In the genomic region with DNA sequence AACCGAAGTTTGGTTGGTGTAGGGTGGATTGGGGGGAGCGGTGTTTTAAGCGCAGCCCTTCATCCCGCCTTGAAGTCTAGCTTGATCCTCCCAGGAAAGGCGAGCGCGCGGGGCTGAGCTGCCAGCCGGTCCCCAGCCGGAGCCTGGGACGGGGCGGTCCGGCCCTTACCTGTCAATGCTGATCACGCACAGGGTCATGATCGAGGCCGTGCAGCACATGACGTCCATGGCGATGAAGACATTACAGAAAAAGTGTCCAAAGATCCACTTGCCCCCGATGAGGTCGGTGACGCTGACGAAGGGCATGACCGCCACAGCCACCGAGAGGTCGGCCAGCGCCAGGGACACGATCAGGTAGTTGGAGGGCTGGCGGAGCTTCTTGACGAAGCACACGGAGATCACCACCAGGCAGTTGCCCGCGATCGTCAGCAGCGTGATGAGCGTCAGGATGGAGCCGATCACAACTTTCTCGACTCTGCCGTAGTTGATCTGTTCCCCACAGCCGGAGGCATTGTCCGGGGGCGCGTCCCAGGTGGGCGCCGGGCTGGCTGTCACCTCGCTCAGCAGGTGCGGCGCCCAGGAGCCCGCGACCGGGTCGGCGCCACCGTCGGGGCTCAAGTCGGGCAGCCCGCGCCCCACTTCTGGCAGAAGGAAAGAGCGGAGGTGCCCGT, we compare ENCODE assay signal across 8 cellular contexts. TPM values are rescaled to one million over a fixed set of nuclear protein-coding genes. Genes with fewer than 3 reads are reported as not detected.
DNase-seq lines count a peak whose midpoint lies in the region; ATAC-seq, FAIRE-seq and TF ChIP-seq lines count a peak whose summit lies in the region.

No MANE protein-coding gene starts in this region.

- H3K23me2 ChIP-seq in H1 (ENCODE audit: low read depth, low read length): peaks cover 6% of the 10 kb centered on the region; the same call in 1 of the 2 replicates

- H3K9ac ChIP-seq in SK-N-SH (no peak overlapping the region), H1 (replicated peaks in 1 of 4; ENCODE audit: extremely low read depth in 1 of 4, low read depth in 3 of 4, low read length in 3 of 4) (peak overlapping the region in 2 of 4 experiments; percentile 29 to 39; a peak in 4 of 7 replicates), neural cell (ENCODE audit: low read length) (no peak overlapping the region)

- H3K36me3 ChIP-seq in SK-N-SH (replicated peaks in 1 of 2; ENCODE audit: control insufficient read depth in 1 of 2, insufficient read depth in 2 of 2, low read length in 1 of 2): no peaks in the 10 kb centered on the region
- peaks cover 0 to 2% (median 0%) of the 10 kb centered on the region in 4 experiments; a peak in 1 of 8 replicates for H3K36me3 ChIP-seq in H1 (ENCODE audit: control insufficient read depth in 2 of 4, insufficient read depth in 4 of 4, low read length in 3 of 4)
- H3K36me3 ChIP-seq in neural cell (ENCODE audit: insufficient read depth, low read length): no peaks in the 10 kb centered on the region

- H3K4me2 ChIP-seq in SK-N-SH (peak overlapping the region; percentile 61; the same call in 1 of the 2 replicates), H1 (ENCODE audit: insufficient read depth in 1 of 2, low read depth in 2 of 2, low read length in 2 of 2) (peak overlapping the region; percentile 76 to 87), neural cell (ENCODE audit: low read length) (no peak overlapping the region)

- no peaks in the 10 kb centered on the region for H3K79me2 ChIP-seq in SK-N-SH (ENCODE audit: insufficient read depth)
- H3K79me2 ChIP-seq in H1 (ENCODE audit: control insufficient read depth in 1 of 2, insufficient read depth in 2 of 2, low read length in 2 of 2): peaks cover 0 to 49% of the 10 kb centered on the region in 2 experiments; a peak in 3 of 4 replicates
- no peaks in the 10 kb centered on the region for H3K79me2 ChIP-seq in neural cell (replicated peaks; ENCODE audit: insufficient read depth, low read length)

- no peak overlapping the region for H2BK5ac ChIP-seq in H1 (ENCODE audit: low read depth, low read length)

- DNase-seq in SK-N-SH (no peak), RWPE1 (ENCODE audit: low spot score) (no peak), H1 (ENCODE audit: low read depth in 1 of 2, low spot score in 2 of 2) (peak in 1 of 2 experiments; percentile 67)

- no peak overlapping the region for H4K91ac ChIP-seq in H1 (replicated peaks; ENCODE audit: insufficient read length, low read length)

- H3K18ac ChIP-seq in H1 (ENCODE audit: extremely low read depth, low read length): no peak overlapping the region

- no peak for FAIRE-seq in H1 (lab: Jason Lieb, UNC)

- H4K5ac ChIP-seq in H1 (ENCODE audit: insufficient read length, low read depth, low read length): no peak overlapping the region

- H2BK15ac ChIP-seq in H1 (ENCODE audit: low read length): no peak overlapping the region

- no peaks in the 10 kb centered on the region for H3K9me2 ChIP-seq in SK-N-SH
- H3K9me2 ChIP-seq in neural cell (ENCODE audit: insufficient read depth, low read length): no peaks in the 10 kb centered on the region

- ATAC-seq in SK-N-SH treated with all-trans-retinoic acid at 6 μM for 48 hours (no peak), HG03139 (IDR thresholded peaks at IDR 0.05; ENCODE audit: unreplicated experiment) (no peak), HG03378 (IDR thresholded peaks at IDR 0.05; ENCODE audit: unreplicated experiment) (no peak), GM21526 (IDR thresholded peaks at IDR 0.05; ENCODE audit: low FRiP score, unreplicated experiment) (no peak)

- TF ChIP-seq RAD21 in SK-N-SH (IDR thresholded peaks at IDR 0.05; ENCODE audit: low read length) (no peak), H1 (IDR thresholded peaks at IDR 0.05 in 1 of 2, conservative IDR thresholded peaks at IDR 0.05 in 1 of 2; ENCODE audit: low read depth in 2 of 2, low read length in 2 of 2) (no peak), neural cell (conservative IDR thresholded peaks at IDR 0.05) (no peak)

- no peak overlapping the region for H3K14ac ChIP-seq in H1 (ENCODE audit: insufficient read length)

- H3K4me3 ChIP-seq in SK-N-SH (ENCODE audit: low read depth in 2 of 2, low read length in 1 of 2) (peak overlapping the region; percentile 52 to 61; a peak in 3 of 4 replicates), H1 (ENCODE audit: extremely low read depth in 1 of 4, insufficient read depth in 2 of 4, low read depth in 3 of 4, low read length in 4 of 4) (peak overlapping the region; percentile 46 to 93 (median 79)), neural cell (ENCODE audit: low read length) (peak overlapping the region; percentile 71)

- H2AFZ ChIP-seq in SK-N-SH (ENCODE audit: low read depth) (peak overlapping the region; percentile 84; the same call in 1 of the 2 replicates), H1 (ENCODE audit: low read length) (peak overlapping the region; percentile 64; the same call in 1 of the 2 replicates), neural cell (ENCODE audit: low read depth, low read length) (no peak overlapping the region)

- no peak overlapping the region for H2AK5ac ChIP-seq in H1 (ENCODE audit: low read depth, low read length)

- H3K23ac ChIP-seq in H1 (ENCODE audit: insufficient read length): no peak overlapping the region

- H4K20me1 ChIP-seq in SK-N-SH (ENCODE audit: insufficient read depth) (no peaks in the 10 kb centered on the region), H1 (replicated peaks in 1 of 2; ENCODE audit: control insufficient read depth in 1 of 2, insufficient read depth in 2 of 2, low read length in 2 of 2) (peaks cover 0 to 6% of the 10 kb centered on the region in 2 experiments), neural cell (ENCODE audit: insufficient read depth) (no peaks in the 10 kb centered on the region)

- no peaks in the 10 kb centered on the region for H3K79me1 ChIP-seq in H1 (ENCODE audit: low read depth, low read length)

- no peak overlapping the region for H3K56ac ChIP-seq in H1 (replicated peaks; ENCODE audit: insufficient read length, low read depth, low read length)

- H3K27ac ChIP-seq in SK-N-SH (ENCODE audit: low read depth in 2 of 2, low read length in 1 of 2) (no peak overlapping the region), RWPE1 (peak overlapping the region; percentile 87), H1 (ENCODE audit: low read depth, low read length) (no peak overlapping the region), neural cell (ENCODE audit: low read length) (no peak overlapping the region)

- H3K27me3 ChIP-seq in SK-N-SH (ENCODE audit: insufficient read depth) (peaks cover 22% of the 10 kb centered on the region), H1 (replicated peaks in 1 of 4; ENCODE audit: control insufficient read depth in 3 of 4, extremely low read depth in 1 of 4, insufficient read depth in 3 of 4, low read length in 3 of 4) (peaks cover 1 to 14% (median 8%) of the 10 kb centered on the region in 4 experiments; a peak in 6 of 7 replicates), neural cell (ENCODE audit: insufficient read depth, low read depth, low read length) (peaks cover 48% of the 10 kb centered on the region)

- H3K9me3 ChIP-seq in SK-N-SH: no peaks in the 10 kb centered on the region
- peaks cover 0 to 3% of the 10 kb centered on the region in 2 experiments; a peak in 1 of 4 replicates for H3K9me3 ChIP-seq in H1 (ENCODE audit: insufficient read depth in 2 of 2, low read depth in 1 of 2, low read length in 1 of 2)
- H3K9me3 ChIP-seq in neural cell (ENCODE audit: low read length): no peaks in the 10 kb centered on the region

- peak overlapping the region; percentile 28; the same call in 1 of the 2 replicates for H4K8ac ChIP-seq in H1 (ENCODE audit: extremely low read depth, insufficient read depth, low read length)

- WGBS in SK-N-SH (ENCODE audit: low lambda C conversion rate): 53% methylated on average over 16 of the region's 59 CpGs
- WGBS in H1 (ENCODE audit: extremely low coverage in 1 of 2, insufficient coverage in 1 of 2, insufficient read length in 1 of 2, insufficient replicate concordance in 2 of 2, low coverage in 1 of 2, low lambda C conversion rate in 2 of 2, missing lambda C conversion rate in 1 of 2), 2 experiments: 4% methylated on average over 59 of the region's 59 CpGs; no CpG with 5 or more reads in 1 of the 2 experiments

- POLR2A ChIA-PET in SK-N-SH (lab: Yijun Ruan, JAX): no interaction called here
- POLR2A ChIA-PET in RWPE1 (lab: Yijun Ruan, JAX; ENCODE audit: low non-redundant PET): no interaction called here
- POLR2A ChIA-PET in H1 (lab: Charles Lee; ENCODE audit: partially characterized antibody): interaction anchor here (1.2 to 1.3 kb wide), 2 partner anchors 15 to 44 kb away, joined by 3 to 5 read pairs; a partner anchor contains a TSS

- TF ChIP-seq EP300 in SK-N-SH (IDR thresholded peaks at IDR 0.05; ENCODE audit: borderline replicate concordance in 1 of 2, low read depth in 1 of 2, low read length in 1 of 2) (no peak), H1 (IDR thresholded peaks at IDR 0.05; ENCODE audit: borderline replicate concordance in 1 of 2, low read depth in 2 of 2, low read length in 2 of 2) (no peak), neural cell (conservative IDR thresholded peaks at IDR 0.05; ENCODE audit: poor library complexity, severe bottlenecking) (no peak)

- H2BK12ac ChIP-seq in H1 (ENCODE audit: low read depth, low read length): 0 out of 2 replicates have a peak overlapping the region, but pooled peaks have one; percentile 64

- CTCF ChIA-PET in SK-N-SH (lab: Yijun Ruan, JAX): interaction anchor here (0.6 to 1.3 kb wide), 3 partner anchors 12 to 349 kb away, joined by 3 read pairs; no protein-coding TSS in a partner anchor
- CTCF ChIA-PET in RWPE1 (lab: Yijun Ruan, JAX): interaction anchor here (0.6 to 2.2 kb wide), 7 partner anchors 10 to 922 kb away, joined by 3 to 10 read pairs (median 4); a partner anchor contains a TSS
- CTCF ChIA-PET in H1 (lab: Charles Lee; ENCODE audit: partially characterized antibody): interaction anchor here (0.5 to 2.9 kb wide), 16 partner anchors 9 to 112 kb away, joined by 3 to 24 read pairs (median 4); a partner anchor contains a TSS

- TF ChIP-seq POLR2A in H1 (IDR thresholded peaks at IDR 0.05; ENCODE audit: control extremely low read depth in 1 of 2, low read depth in 2 of 2, low read length in 2 of 2): no peak

- H2BK20ac ChIP-seq in H1 (ENCODE audit: low read length): no peak overlapping the region

- H3K4me1 ChIP-seq in SK-N-SH (ENCODE audit: control insufficient read depth in 1 of 2, insufficient read depth in 2 of 2, low read depth in 1 of 2, low read length in 1 of 2): peaks cover 2 to 8% of the 10 kb centered on the region in 2 experiments; a peak in 2 of 4 replicates
- peaks cover 0 to 9% (median 2%) of the 10 kb centered on the region in 4 experiments; a peak in 3 of 7 replicates for H3K4me1 ChIP-seq in H1 (replicated peaks in 1 of 4; ENCODE audit: control insufficient read depth in 3 of 4, insufficient read depth in 4 of 4, low read length in 3 of 4)

- H2BK120ac ChIP-seq in H1 (replicated peaks; ENCODE audit: low read depth, low read length): no peak overlapping the region

- H3F3A ChIP-seq in SK-N-SH (replicated peaks; ENCODE audit: insufficient read depth): peaks cover 19% of the 10 kb centered on the region
- H3F3A ChIP-seq in neural cell (ENCODE audit: insufficient read depth, low read length, poor library complexity, severe bottlenecking): no peaks in the 10 kb centered on the region

- no peak overlapping the region for H3K4ac ChIP-seq in H1 (replicated peaks; ENCODE audit: insufficient read length, low read depth, low read length)

- TF ChIP-seq CTCF in SK-N-SH (IDR thresholded peaks at IDR 0.05) (no peak), RWPE1 (conservative IDR thresholded peaks at IDR 0.05; ENCODE audit: low read depth) (no peak), H1 (IDR thresholded peaks at IDR 0.05; ENCODE audit: control extremely low read depth in 1 of 3, insufficient read depth in 1 of 3, low read depth in 1 of 3, low read length in 3 of 3) (no peak), neural cell (IDR thresholded peaks at IDR 0.05; ENCODE audit: poor library complexity, severe bottlenecking) (no peak)

RNA-seq across cellular contexts. Expression of a gene that starts 0.7 kb away (rescaled TPM):
- polyA plus RNA-seq in SK-N-SH (2012; rRNA removed) (0.16 and 0.24 TPM in 2 replicates), H1 (2011; rRNA removed) (11.5 and 22.9 TPM in 2 replicates), neural cell (0.82 and 0.95 TPM in 2 replicates)
- 0.19 and 0.28 TPM in 2 replicates for polyA plus RNA-seq in SK-N-SH (2012; cell fraction: cytosol; rRNA removed)
- 0.10 and 0.15 TPM in 2 replicates for polyA plus RNA-seq in SK-N-SH (2012; cell fraction: nucleus; rRNA removed)
- total RNA-seq in H1 (2021; fragmentation: NEBNext Ultra II Directional; extraction: Animal tissue kit (Norgen Biotek cat#: 25700)): 24.6 and 26.9 TPM in 2 replicates
- 12.3 TPM for polyA plus RNA-seq in H1 (2011; cell fraction: cytosol; rRNA removed)
- polyA plus RNA-seq in H1 (2011; cell fraction: nucleus; rRNA removed): 13.9 TPM
- 22.1 to 28.6 TPM (median 25.0 TPM) in 4 replicates for polyA plus RNA-seq in H1 (2012, experiment 1 of 2)
- 4.5 TPM for polyA plus RNA-seq in H1 (2012, experiment 2 of 2)
- polyA plus RNA-seq in H1 (2013, experiment 1 of 2): 4.6 TPM
- 4.4 TPM for polyA plus RNA-seq in H1 (2013, experiment 2 of 2)
- 26.2 and 55.7 TPM in 2 replicates for polyA minus RNA-seq in H1 (2011; rRNA and poly(A)+ RNA removed)
- polyA minus RNA-seq in H1 (2011; cell fraction: cytosol; rRNA and poly(A)+ RNA removed): 11.0 TPM
- polyA minus RNA-seq in H1 (2011; cell fraction: nucleus; rRNA and poly(A)+ RNA removed): 56.1 TPM
- polyA minus RNA-seq in neural cell: 2.5 and 2.7 TPM in 2 replicates

RNA-seq across cellular contexts. Expression of a gene that starts 14.7 kb away (rescaled TPM):
- polyA plus RNA-seq in SK-N-SH (2012; rRNA removed) (16.7 and 18.6 TPM in 2 replicates), H1 (2011; rRNA removed) (20.9 and 38.9 TPM in 2 replicates), neural cell (86.5 and 91.1 TPM in 2 replicates)
- 18.9 and 21.0 TPM in 2 replicates for polyA plus RNA-seq in SK-N-SH (2012; cell fraction: cytosol; rRNA removed)
- 15.1 and 24.7 TPM in 2 replicates for polyA plus RNA-seq in SK-N-SH (2012; cell fraction: nucleus; rRNA removed)
- 76.7 and 79.7 TPM in 2 replicates for total RNA-seq in H1 (2021; fragmentation: NEBNext Ultra II Directional; extraction: Animal tissue kit (Norgen Biotek cat#: 25700))
- 34.4 TPM for polyA plus RNA-seq in H1 (2011; cell fraction: cytosol; rRNA removed)
- polyA plus RNA-seq in H1 (2011; cell fraction: nucleus; rRNA removed): 15.8 TPM
- polyA plus RNA-seq in H1 (2012, experiment 1 of 2): 61.9 to 112 TPM (median 66.5 TPM) in 4 replicates
- polyA plus RNA-seq in H1 (2012, experiment 2 of 2): 75.7 TPM
- polyA plus RNA-seq in H1 (2013, experiment 1 of 2): 66.8 TPM
- polyA plus RNA-seq in H1 (2013, experiment 2 of 2): 67.9 TPM
- 47.4 and 51.0 TPM in 2 replicates for polyA minus RNA-seq in H1 (2011; rRNA and poly(A)+ RNA removed)
- polyA minus RNA-seq in H1 (2011; cell fraction: cytosol; rRNA and poly(A)+ RNA removed): 28.5 TPM
- polyA minus RNA-seq in H1 (2011; cell fraction: nucleus; rRNA and poly(A)+ RNA removed): 47.9 TPM
- polyA minus RNA-seq in neural cell: 71.9 and 72.8 TPM in 2 replicates
